8 cellular contexts compared by ENCODE assay signal in genomic region chr10:99845837-99846382, GRCh38.
A peak's percentile ranks its signal among the peaks of the same experiment; 100 is the strongest.
DNase-seq lines count a peak whose midpoint lies in the region; ATAC-seq and TF ChIP-seq lines count a peak whose summit lies in the region.

No MANE protein-coding gene starts in this region.

- no peaks in the 10 kb centered on the region for H3K36me3 ChIP-seq in OCI-LY3 (replicated peaks; ENCODE audit: low read depth, low read length)

- no peaks in the 10 kb centered on the region for H4K20me1 ChIP-seq in OCI-LY3 (ENCODE audit: insufficient read depth, low read length)

- H3K9me3 ChIP-seq in AG04450 (ENCODE audit: control insufficient read depth, insufficient read depth, low read length), result no peaks in the 10 kb centered on the region
- no peaks in the 10 kb centered on the region for H3K9me3 ChIP-seq in OCI-LY3 (ENCODE audit: insufficient read depth, low read length)

- H3K79me2 ChIP-seq in OCI-LY3 (ENCODE audit: low read length), result no peaks in the 10 kb centered on the region

- CTCF ChIA-PET in AG04450 (lab: Charles Lee), result interaction anchor here (0.6 to 14.8 kb wide), 111 partner anchors 9 to 1033 kb away, joined by 3 to 325 read pairs (median 4); partner anchors contain the start of genes COX15, CUTC, DNMBP and ERLIN1

- peaks cover 3% of the 10 kb centered on the region for H3K4me1 ChIP-seq in OCI-LY3 (ENCODE audit: low read length)

- H3K27me3 ChIP-seq in AG04450 (ENCODE audit: control insufficient read depth, insufficient read depth, low read length) (no peaks in the 10 kb centered on the region), OCI-LY3 (ENCODE audit: low read depth, low read length) (no peaks in the 10 kb centered on the region)

- H3K4me3 ChIP-seq in AG04450 (ENCODE audit: low read depth, low read length) (peak overlapping the region; percentile 34; the same call in 1 of the 2 replicates), OCI-LY3 (ENCODE audit: low read length) (peak overlapping the region; percentile 54), epithelial cell of proximal tubule (ENCODE audit: low read depth, low read length) (no peak overlapping the region)

- H3K27ac ChIP-seq in AG04450 (ENCODE audit: low read depth, low read length) (peak overlapping the region; percentile 22), OCI-LY3 (ENCODE audit: low read length) (no peak overlapping the region)

- peak; percentile 95 for TF ChIP-seq CTCF in AG04450 (IDR thresholded peaks at IDR 0.05; ENCODE audit: low read depth, low read length)
- peak; percentile 82 for TF ChIP-seq CTCF in OCI-LY3 (IDR thresholded peaks at IDR 0.05; ENCODE audit: low read depth, low read length)
- peak; percentile 94 for TF ChIP-seq CTCF in epithelial cell of proximal tubule (conservative IDR thresholded peaks at IDR 0.05; ENCODE audit: low read depth, low read length)

- POLR2A ChIA-PET in AG04450 (lab: Yijun Ruan, JAX), result interaction anchor here (0.6 to 1.3 kb wide), 5 partner anchors 25 to 200 kb away, joined by 3 to 6 read pairs (median 4); partner anchors contain the start of genes COX15 and CUTC

- peak overlapping the region; percentile 75 for H3K4me2 ChIP-seq in OCI-LY3 (ENCODE audit: low read length)

- DNase-seq in AG04450 (ENCODE audit: low read depth, low spot score), result peak; percentile 93
- peak; percentile 90 for DNase-seq in HT1080 (ENCODE audit: low read depth)
- peak; percentile 45 for DNase-seq in activated T-cell treated with anti-CD3 and anti-CD28 coated beads for 1 hour (ENCODE audit: low read depth)
- peak; percentile 52 for DNase-seq in epithelial cell of proximal tubule (ENCODE audit: low read depth)
- peak; percentile 89 for DNase-seq in myocyte (ENCODE audit: low read depth)
- peak; percentile 41 to 53 for DNase-seq in stimulated activated CD8-positive, alpha-beta memory T cell treated with anti-CD3 and anti-CD28 coated beads, Interleukin-7, amount 100 ng/mL, for 4 hours (ENCODE audit: low read depth in 2 of 2)

- 0 out of 2 replicates have a peak overlapping the region, but pooled peaks have one; percentile 33 for H2AFZ ChIP-seq in OCI-LY3 (ENCODE audit: low read depth, low read length)

- peak; percentile 53 for ATAC-seq in GM18867 (IDR thresholded peaks at IDR 0.05; ENCODE audit: unreplicated experiment)

- no peak overlapping the region for H3K9ac ChIP-seq in OCI-LY3 (ENCODE audit: low read length)
